ENCODE assay signal across 28 cellular contexts in the genomic region with DNA sequence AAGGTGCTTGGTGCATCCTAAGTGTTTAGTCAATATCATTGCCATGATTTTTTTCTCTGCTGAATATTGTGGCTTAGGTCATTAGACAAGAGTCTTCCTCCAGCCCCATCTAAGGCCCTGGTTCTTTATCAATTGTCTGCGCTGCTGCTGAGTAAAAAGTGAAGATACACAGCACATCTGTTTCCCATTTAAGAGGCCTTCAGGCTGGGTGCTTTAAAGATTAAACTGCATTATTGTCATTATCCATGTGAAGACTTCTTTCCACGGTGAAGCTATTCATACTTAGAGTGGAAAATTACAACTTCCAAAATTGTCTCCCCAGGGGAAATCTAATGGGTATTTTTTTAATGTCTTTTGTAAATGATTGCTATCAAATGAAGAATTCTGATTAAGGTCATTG.
"Had no signal": no experiment of that assay in that cellular context is flagged by ENCODE, and none has a peak within 500 bp of the region (broad histone marks: within the 10 kb centered on the region; RNA-seq: fewer than 3 reads in every experiment).

No MANE protein-coding gene starts in this region.

- H3K36me3 ChIP-seq: heart right ventricle, lower lobe of right lung, ovary, right lobe of liver, thoracic aorta, tibial nerve, upper lobe of left lung had no signal

- H3K4me3 ChIP-seq: dorsolateral prefrontal cortex, heart right ventricle, lower lobe of right lung, ovary, right lobe of liver, thoracic aorta, tibial nerve, upper lobe of left lung had no signal

- H3K4me1 ChIP-seq: heart right ventricle, lower lobe of right lung, right lobe of liver, tibial nerve, upper lobe of left lung had no signal

- FAIRE-seq: colon, islet of Langerhans, small intestine, urothelium cell line had no signal

- DNase-seq: dorsolateral prefrontal cortex; effector CD4-positive, alpha-beta T cell; endodermal cell; foreskin melanocyte; glutamatergic neuron; heart right ventricle; hippocampal formation; left cardiac atrium; left ventricle myocardium superior; lower lobe of right lung; naive thymus-derived CD8-positive, alpha-beta T cell; nephron progenitor cell; occipital lobe; ovary; posterior cingulate gyrus; right lobe of liver; small intestine; stimulated activated CD4-positive, alpha-beta T cell treated with anti-CD3 and anti-CD28 coated beads, Interleukin-15, amount 100 ng/mL, for 24 hours; stimulated activated CD4-positive, alpha-beta T cell treated with anti-CD3 and anti-CD28 coated beads, Interleukin-2, amount 100 ng/mL, for 48 hours; stimulated activated naive B cell treated with anti-CD40 and anti-IgM and Interleukin-4, amounts not matched to agents 10 μg/mL and 1 μg/mL and 100 μg/mL, for 72 hours; upper lobe of left lung had no signal

- H3K27me3 ChIP-seq: dorsolateral prefrontal cortex, heart right ventricle, ovary, right lobe of liver, tibial nerve, upper lobe of left lung had no signal

- ATAC-seq: esophagus mucosa; heart right ventricle; left cardiac atrium; left ventricle myocardium superior; lower lobe of right lung; naive thymus-derived CD8-positive, alpha-beta T cell; right lobe of liver; stimulated activated naive B cell treated with anti-CD40 and anti-IgM and Interleukin-4, amounts not matched to agents 10 μg/mL and 1 μg/mL and 100 μg/mL, for 72 hours had no signal

- H3K27ac ChIP-seq: dorsolateral prefrontal cortex, epithelial cell of prostate, heart right ventricle, lower lobe of right lung, ovary, right lobe of liver, thoracic aorta, tibial nerve, upper lobe of left lung had no signal

- H3K9me3 ChIP-seq: lower lobe of right lung, ovary, right lobe of liver, thoracic aorta, tibial nerve, upper lobe of left lung had no signal
